2 cellular contexts compared by ENCODE assay signal in genomic region chr3:9876991-9877390, GRCh38.
TF ChIP-seq lines count a peak whose summit lies in the region.

No MANE protein-coding gene starts in this region.

TF ChIP-seq in A549, 52 proteins besides CTCF, POLR2A, EP300 and RAD21:
- TF ChIP-seq E2F6 (IDR thresholded peaks at IDR 0.05; ENCODE audit: borderline replicate concordance, low read depth): no peak
- no peak for TF ChIP-seq REST (IDR thresholded peaks at IDR 0.05)
- TF ChIP-seq ZNF302 (CRISPR knock-in tag; IDR thresholded peaks at IDR 0.05): no peak
- TF ChIP-seq BCL3 (IDR thresholded peaks at IDR 0.05): no peak
- no peak for TF ChIP-seq ELK1 (IDR thresholded peaks at IDR 0.05; ENCODE audit: low read depth, low read length)
- no peak for TF ChIP-seq RARB (CRISPR knock-in tag; IDR thresholded peaks at IDR 0.05)
- no peak for TF ChIP-seq MYC (IDR thresholded peaks at IDR 0.05; ENCODE audit: borderline replicate concordance, low read length)
- TF ChIP-seq BHLHE40 (IDR thresholded peaks at IDR 0.05; ENCODE audit: low read depth, low read length): no peak

TF ChIP-seq in GM23338, 12 proteins besides CTCF, POLR2A, EP300 and RAD21:
- no peak for TF ChIP-seq NANOG (IDR thresholded peaks at IDR 0.05; ENCODE audit: borderline replicate concordance)
- no peak for TF ChIP-seq STAT1 (IDR thresholded peaks at IDR 0.05; ENCODE audit: unreplicated experiment)
- no peak for TF ChIP-seq JUNB (IDR thresholded peaks at IDR 0.05; ENCODE audit: unreplicated experiment)
- no peak for TF ChIP-seq ZNF331 (CRISPR knock-in tag; IDR thresholded peaks at IDR 0.05; ENCODE audit: low read depth)
- TF ChIP-seq ZNF462 (CRISPR knock-in tag; IDR thresholded peaks at IDR 0.05): no peak
- TF ChIP-seq EZH2phosphoT487 (IDR thresholded peaks at IDR 0.05; ENCODE audit: unreplicated experiment): no peak
- no peak for TF ChIP-seq EZH2 (IDR thresholded peaks at IDR 0.05; ENCODE audit: low read depth, unreplicated experiment)
- no peak for TF ChIP-seq ZNF114 (CRISPR knock-in tag; IDR thresholded peaks at IDR 0.05)
- no peak for TF ChIP-seq POLR2AphosphoS5 (IDR thresholded peaks at IDR 0.05; ENCODE audit: low read depth)
- no peak for TF ChIP-seq CREB1 (CRISPR knock-in tag; IDR thresholded peaks at IDR 0.05; ENCODE audit: low read depth)
- no peak for TF ChIP-seq ETS1 (IDR thresholded peaks at IDR 0.05)
- no peak for TF ChIP-seq REST (IDR thresholded peaks at IDR 0.05; ENCODE audit: unreplicated experiment)
